In the genomic region with DNA sequence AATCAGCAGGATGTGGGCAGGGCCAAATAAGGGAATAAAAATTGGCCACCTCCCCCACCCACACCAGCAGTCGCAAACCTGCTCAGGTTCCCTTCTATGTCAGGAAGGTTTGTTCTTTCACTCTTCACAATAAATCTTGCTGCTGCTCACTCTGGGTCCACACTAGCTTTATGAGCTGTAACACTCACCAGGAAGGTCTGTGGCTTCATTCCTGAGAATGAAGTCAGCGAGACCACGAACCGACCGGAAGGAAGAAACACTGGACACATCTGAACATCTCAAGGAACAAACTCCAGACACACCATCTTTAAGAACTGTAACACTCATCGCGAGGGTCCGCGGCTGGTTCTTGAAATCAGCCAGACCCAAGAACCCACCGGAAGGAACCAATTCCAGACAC, we compare ENCODE assay signal across 1 cellular context.
TF ChIP-seq lines count a peak whose summit lies in the region.

No MANE protein-coding gene starts in this region.

TF ChIP-seq in SK-N-SH, 30 proteins besides CTCF, POLR2A, EP300 and RAD21 (continued from another document):
- TF ChIP-seq IRF3 (IDR thresholded peaks at IDR 0.05; ENCODE audit: low read depth, low read length) (no peak), SIN3A (IDR thresholded peaks at IDR 0.05; ENCODE audit: borderline replicate concordance, low read depth, low read length) (no peak), CHD2 (IDR thresholded peaks at IDR 0.05; ENCODE audit: low read length, partially characterized antibody) (no peak), RCOR1 (IDR thresholded peaks at IDR 0.05; ENCODE audit: low read length) (no peak), GATA2 (CRISPR knock-in tag; IDR thresholded peaks at IDR 0.05) (no peak), SMC3 (IDR thresholded peaks at IDR 0.05; ENCODE audit: low read depth, low read length) (no peak), JUND (IDR thresholded peaks at IDR 0.05) (peak; percentile 72), POLR2AphosphoS5 (IDR thresholded peaks at IDR 0.05; ENCODE audit: low read depth, low read length) (peak; percentile 63; the same call in 1 of the 2 replicates), TAF1 (IDR thresholded peaks at IDR 0.05; ENCODE audit: borderline replicate concordance, low read depth, low read length) (no peak), YY1 (IDR thresholded peaks at IDR 0.05; ENCODE audit: low read depth) (no peak), GABPA (IDR thresholded peaks at IDR 0.05; ENCODE audit: low read depth) (peak; percentile 24; the same call in 1 of the 2 replicates), RFX5 (IDR thresholded peaks at IDR 0.05; ENCODE audit: low read length) (no peak), FOSL2 (IDR thresholded peaks at IDR 0.05; ENCODE audit: borderline replicate concordance, low read depth) (peak; percentile 73; the same call in 1 of the 2 replicates), RXRA (IDR thresholded peaks at IDR 0.05; ENCODE audit: borderline replicate concordance, low read depth) (no peak), TCF12 (IDR thresholded peaks at IDR 0.05) (peak; percentile 90), ELF1 (IDR thresholded peaks at IDR 0.05) (no peak; the same call in 1 of the 2 replicates), PBX3 (IDR thresholded peaks at IDR 0.05) (peak; percentile 71), EZH2phosphoT487 (IDR thresholded peaks at IDR 0.05; ENCODE audit: borderline replicate concordance, low read depth) (no peak), USF2 (IDR thresholded peaks at IDR 0.05; ENCODE audit: borderline replicate concordance, low read depth, low read length) (no peak), NFIC (IDR thresholded peaks at IDR 0.05; ENCODE audit: borderline replicate concordance) (no peak), TEAD4 (IDR thresholded peaks at IDR 0.05; ENCODE audit: borderline replicate concordance, insufficient read depth) (no peak)
- TF ChIP-seq, protein P1, sequence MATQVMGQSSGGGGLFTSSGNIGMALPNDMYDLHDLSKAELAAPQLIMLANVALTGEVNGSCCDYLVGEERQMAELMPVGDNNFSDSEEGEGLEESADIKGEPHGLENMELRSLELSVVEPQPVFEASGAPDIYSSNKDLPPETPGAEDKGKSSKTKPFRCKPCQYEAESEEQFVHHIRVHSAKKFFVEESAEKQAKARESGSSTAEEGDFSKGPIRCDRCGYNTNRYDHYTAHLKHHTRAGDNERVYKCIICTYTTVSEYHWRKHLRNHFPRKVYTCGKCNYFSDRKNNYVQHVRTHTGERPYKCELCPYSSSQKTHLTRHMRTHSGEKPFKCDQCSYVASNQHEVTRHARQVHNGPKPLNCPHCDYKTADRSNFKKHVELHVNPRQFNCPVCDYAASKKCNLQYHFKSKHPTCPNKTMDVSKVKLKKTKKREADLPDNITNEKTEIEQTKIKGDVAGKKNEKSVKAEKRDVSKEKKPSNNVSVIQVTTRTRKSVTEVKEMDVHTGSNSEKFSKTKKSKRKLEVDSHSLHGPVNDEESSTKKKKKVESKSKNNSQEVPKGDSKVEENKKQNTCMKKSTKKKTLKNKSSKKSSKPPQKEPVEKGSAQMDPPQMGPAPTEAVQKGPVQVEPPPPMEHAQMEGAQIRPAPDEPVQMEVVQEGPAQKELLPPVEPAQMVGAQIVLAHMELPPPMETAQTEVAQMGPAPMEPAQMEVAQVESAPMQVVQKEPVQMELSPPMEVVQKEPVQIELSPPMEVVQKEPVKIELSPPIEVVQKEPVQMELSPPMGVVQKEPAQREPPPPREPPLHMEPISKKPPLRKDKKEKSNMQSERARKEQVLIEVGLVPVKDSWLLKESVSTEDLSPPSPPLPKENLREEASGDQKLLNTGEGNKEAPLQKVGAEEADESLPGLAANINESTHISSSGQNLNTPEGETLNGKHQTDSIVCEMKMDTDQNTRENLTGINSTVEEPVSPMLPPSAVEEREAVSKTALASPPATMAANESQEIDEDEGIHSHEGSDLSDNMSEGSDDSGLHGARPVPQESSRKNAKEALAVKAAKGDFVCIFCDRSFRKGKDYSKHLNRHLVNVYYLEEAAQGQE (IDR thresholded peaks at IDR 0.05; ENCODE audit: low read depth, low read length): no peak
- TF ChIP-seq, protein P2, sequence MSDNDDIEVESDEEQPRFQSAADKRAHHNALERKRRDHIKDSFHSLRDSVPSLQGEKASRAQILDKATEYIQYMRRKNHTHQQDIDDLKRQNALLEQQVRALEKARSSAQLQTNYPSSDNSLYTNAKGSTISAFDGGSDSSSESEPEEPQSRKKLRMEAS (IDR thresholded peaks at IDR 0.05; ENCODE audit: low read depth): peak; percentile 34; the same call in 1 of the 2 replicates
- TF ChIP-seq, protein P3, sequence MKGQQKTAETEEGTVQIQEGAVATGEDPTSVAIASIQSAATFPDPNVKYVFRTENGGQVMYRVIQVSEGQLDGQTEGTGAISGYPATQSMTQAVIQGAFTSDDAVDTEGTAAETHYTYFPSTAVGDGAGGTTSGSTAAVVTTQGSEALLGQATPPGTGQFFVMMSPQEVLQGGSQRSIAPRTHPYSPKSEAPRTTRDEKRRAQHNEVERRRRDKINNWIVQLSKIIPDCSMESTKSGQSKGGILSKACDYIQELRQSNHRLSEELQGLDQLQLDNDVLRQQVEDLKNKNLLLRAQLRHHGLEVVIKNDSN (IDR thresholded peaks at IDR 0.05; ENCODE audit: borderline replicate concordance, low read depth): no peak
